Comparison of ENCODE assay signal across 1 cellular context in genomic region chr1:228372183-228373003, GRCh38.
TF ChIP-seq lines count a peak whose summit lies in the region.

No MANE protein-coding gene starts in this region.

TF ChIP-seq in K562, 482 proteins besides CTCF, POLR2A, EP300 and RAD21 (continued from another document):
- TF ChIP-seq NKRF (IDR thresholded peaks at IDR 0.05; ENCODE audit: borderline replicate concordance) = no peak
- no peak for TF ChIP-seq TEAD4 (IDR thresholded peaks at IDR 0.05; ENCODE audit: low read length)
- TF ChIP-seq TEAD4 (CRISPR knock-in tag; IDR thresholded peaks at IDR 0.05; ENCODE audit: borderline replicate concordance) = no peak
- no peak for TF ChIP-seq ESRRA (IDR thresholded peaks at IDR 0.05; ENCODE audit: borderline replicate concordance, low read depth)
- TF ChIP-seq CREB1 (IDR thresholded peaks at IDR 0.05) = no peak
- TF ChIP-seq CREB1 (CRISPR knock-in tag; IDR thresholded peaks at IDR 0.05) = 0 out of 2 replicates have a peak, but pooled peaks have one; percentile 15
- no peak for TF ChIP-seq RBM22 (IDR thresholded peaks at IDR 0.05; ENCODE audit: low read depth, low read length, poor library complexity, severe bottlenecking)
- no peak for TF ChIP-seq ERF (CRISPR knock-in tag; IDR thresholded peaks at IDR 0.05)
- no peak for TF ChIP-seq ELF4 (CRISPR knock-in tag; IDR thresholded peaks at IDR 0.05)
- no peak for TF ChIP-seq NR2C1 (IDR thresholded peaks at IDR 0.05)
- TF ChIP-seq NR2C1 (tag; IDR thresholded peaks at IDR 0.05) = no peak
- TF ChIP-seq SOX6 (IDR thresholded peaks at IDR 0.05) = no peak
- TF ChIP-seq SRSF1 (IDR thresholded peaks at IDR 0.05; ENCODE audit: low read depth, low read length) = no peak
- TF ChIP-seq MAZ (CRISPR knock-in tag; conservative IDR thresholded peaks at IDR 0.05 in 1 of 2, IDR thresholded peaks at IDR 0.05 in 1 of 2) = no peak
